ENCODE assay signal across 10 cellular contexts in genomic region chr12:71838661-71839060, GRCh38. TPM values are rescaled to one million over a fixed set of nuclear protein-coding genes. Genes with fewer than 3 reads are reported as not detected.
DNase-seq lines count a peak whose midpoint lies in the region; ATAC-seq, FAIRE-seq and TF ChIP-seq lines count a peak whose summit lies in the region.
"Had no signal": no experiment of that assay in that cellular context is flagged by ENCODE, and none has a peak within 500 bp of the region (broad histone marks: within the 10 kb centered on the region; RNA-seq: fewer than 3 reads in every experiment).

No MANE protein-coding gene starts in this region.

- no peaks in the 10 kb centered on the region for H4K20me1 ChIP-seq in K562 (replicated peaks; ENCODE audit: control insufficient read depth, insufficient read depth, low read length)

- no peak for DNase-seq in heart left ventricle
- DNase-seq in left cardiac atrium: no peak
- DNase-seq in K562 (ENCODE audit: extremely low read depth in 1 of 4, low spot score in 3 of 4): no peak
- no peak for DNase-seq in upper lobe of left lung
- no peak for DNase-seq in brain microvascular endothelial cell
- DNase-seq in epidermal melanocyte (ENCODE audit: insufficient read length, low spot score): no peak
- no peak for DNase-seq in dedifferentiated amniotic fluid mesenchymal stem cell (ENCODE audit: extremely low spot score)

- H3K27ac ChIP-seq in heart left ventricle (peak overlapping the region; percentile 83 to 99 (median 91)), K562 (ENCODE audit: extremely low read depth, low read depth, low read length) (no peak overlapping the region), upper lobe of left lung (peak overlapping the region; percentile 95 to 97 (median 96)), brain microvascular endothelial cell (no peak overlapping the region)

- CTCF ChIA-PET in K562 (lab: Yijun Ruan, JAX; ENCODE audit: low intra/inter-chr PET ratio): no interaction called here

- 0 out of 2 replicates have a peak overlapping the region, but pooled peaks have one; percentile 95 for H3K4me2 ChIP-seq in K562 (ENCODE audit: insufficient read depth, low read length)

- H3K79me2 ChIP-seq in K562 (ENCODE audit: control insufficient read depth, insufficient read depth, low read length): peaks cover 45% of the 10 kb centered on the region

- peak overlapping the region; percentile 96 for H2AFZ ChIP-seq in K562 (ENCODE audit: low read depth, low read length)

- in situ Hi-C loops in K562 (cut with MboI): no loop called here
- in situ Hi-C loops in brain microvascular endothelial cell (cut with HindIII; ENCODE audit: low pct_ligation_motif_present, low sequenced_read_pairs): no loop called here

- TF ChIP-seq EP300 in K562 (IDR thresholded peaks at IDR 0.05; ENCODE audit: low read length) (no peak), upper lobe of left lung (IDR thresholded peaks at IDR 0.05) (no peak)

- TF ChIP-seq POLR2A in heart left ventricle (IDR thresholded peaks at IDR 0.05) (no peak), K562 (conservative IDR thresholded peaks at IDR 0.05) (no peak), upper lobe of left lung (IDR thresholded peaks at IDR 0.05) (no peak)

- peak overlapping the region in 10 of 12 donors; percentile 64 to 94 (median 78) for H3K4me3 ChIP-seq in heart left ventricle
- H3K4me3 ChIP-seq in K562: no peak overlapping the region
- H3K4me3 ChIP-seq in mucosa of stomach (ENCODE audit: low read length): peak overlapping the region; percentile 84
- peak overlapping the region in 2 of 4 donors; percentile 73 to 74 for H3K4me3 ChIP-seq in upper lobe of left lung
- H3K4me3 ChIP-seq in brain microvascular endothelial cell (ENCODE audit: low read depth, low read length): no peak overlapping the region

- no peaks in the 10 kb centered on the region for H3K9me3 ChIP-seq in heart left ventricle
- no peaks in the 10 kb centered on the region; the same call in 1 of the 2 replicates for H3K9me3 ChIP-seq in K562 (replicated peaks; ENCODE audit: control insufficient read depth, insufficient read depth, low read depth, low read length)
- no peaks in the 10 kb centered on the region for H3K9me3 ChIP-seq in mucosa of stomach (ENCODE audit: control insufficient read depth, low read length)
- no peaks in the 10 kb centered on the region for H3K9me3 ChIP-seq in upper lobe of left lung
- H3K9me3 ChIP-seq: SJSA1 had no signal

- TF ChIP-seq CTCF in heart left ventricle (IDR thresholded peaks at IDR 0.05) (no peak), K562 (IDR thresholded peaks at IDR 0.05 in 2 of 3, conservative IDR thresholded peaks at IDR 0.05 in 1 of 3; ENCODE audit: insufficient read depth in 2 of 3, low read depth in 1 of 3, low read length in 3 of 3) (no peak), upper lobe of left lung (IDR thresholded peaks at IDR 0.05) (no peak), brain microvascular endothelial cell (IDR thresholded peaks at IDR 0.05; ENCODE audit: low read depth, low read length, missing control alignments) (no peak)

- H3K36me3 ChIP-seq in heart left ventricle (peaks cover 0 to 12% (median 0%) of the 10 kb centered on the region in 9 donors), K562 (ENCODE audit: control insufficient read depth, insufficient read depth, low read length) (peaks cover 12% of the 10 kb centered on the region; the same call in 2 of the 3 replicates), mucosa of stomach (ENCODE audit: control insufficient read depth, insufficient read depth, low read length) (no peaks in the 10 kb centered on the region), upper lobe of left lung (no peaks in the 10 kb centered on the region), brain microvascular endothelial cell (replicated peaks) (no peaks in the 10 kb centered on the region)
- H3K36me3 ChIP-seq: cardiac muscle cell had no signal

- POLR2A ChIA-PET in K562 (lab: Yijun Ruan, JAX): interaction anchor here (2.1 kb wide), 1 partner anchor 16 kb away, joined by 6 read pairs; no protein-coding TSS in a partner anchor

- H3K27me3 ChIP-seq in heart left ventricle (no peaks in the 10 kb centered on the region), K562 (ENCODE audit: control insufficient read depth in 2 of 2, insufficient read depth in 2 of 2, low read length in 2 of 2) (no peaks in the 10 kb centered on the region), mucosa of stomach (ENCODE audit: control insufficient read depth, insufficient read depth, low read length) (no peaks in the 10 kb centered on the region), upper lobe of left lung (no peaks in the 10 kb centered on the region), brain microvascular endothelial cell (replicated peaks) (no peaks in the 10 kb centered on the region)
- H3K27me3 ChIP-seq: SJSA1 had no signal

- intact Hi-C loops in heart left ventricle (cut with DNase I) (loop anchor here in 1 of 10 donors (5.0 kb wide), 1 partner anchor 56 kb away; no protein-coding TSS in a partner anchor), left cardiac atrium (cut with DNase I) (loop anchor here in 1 of 2 donors (10.0 kb wide), 1 partner anchor 54 kb away; no protein-coding TSS in a partner anchor), K562 (cut with micrococcal nuclease) (no loop called here)

- 94 to 96% (median 96%) methylated on average over 6 of the region's 6 CpGs for WGBS in heart left ventricle, 4 donors
- 97% methylated on average over 6 of the region's 6 CpGs for WGBS in K562 (ENCODE audit: insufficient coverage, low coverage, missing lambda C conversion rate)
- 96 to 97% methylated on average over 6 of the region's 6 CpGs for WGBS in upper lobe of left lung, 2 donors

- no peak for TF ChIP-seq RAD21 in K562 (CRISPR knock-in tag; conservative IDR thresholded peaks at IDR 0.05 in 1 of 2, IDR thresholded peaks at IDR 0.05 in 1 of 2)

- no peak for ATAC-seq in heart left ventricle
- ATAC-seq in left cardiac atrium: no peak
- no peak for ATAC-seq in K562
- ATAC-seq in upper lobe of left lung (ENCODE audit: low FRiP score in 2 of 2): no peak

- H3K9ac ChIP-seq in K562 (ENCODE audit: insufficient read depth in 1 of 2, low read depth in 2 of 2, low read length in 2 of 2) (no peak overlapping the region), mucosa of stomach (ENCODE audit: low read length) (peak overlapping the region; percentile 96)

- H3K4me1 ChIP-seq in heart left ventricle (peaks cover 2 to 36% (median 26%) of the 10 kb centered on the region in 12 donors), K562 (replicated peaks in 1 of 2; ENCODE audit: control insufficient read depth in 2 of 2, insufficient read depth in 2 of 2, low read length in 2 of 2) (peaks cover 10 to 13% of the 10 kb centered on the region in 2 experiments; a peak in 4 of 5 replicates), mucosa of stomach (ENCODE audit: control insufficient read depth, insufficient read depth, low read length) (peaks cover 6% of the 10 kb centered on the region), upper lobe of left lung (peaks cover 20 to 34% (median 31%) of the 10 kb centered on the region in 4 donors)

- H3K9me1 ChIP-seq in K562 (ENCODE audit: control insufficient read depth, insufficient read depth, low read length): no peaks in the 10 kb centered on the region

- no TSS peak for BruUV-seq in K562 (replicated peaks; lab: Mats Ljungman, UMichigan)

- no peak for FAIRE-seq in K562 (lab: Jason Lieb, UNC)

TF ChIP-seq in K562, 482 proteins besides CTCF, POLR2A, EP300 and RAD21 (continues in another document):
- no peak for TF ChIP-seq E2F5 (CRISPR knock-in tag; IDR thresholded peaks at IDR 0.05)
- 0 out of 2 replicates have a peak, but pooled peaks have one; percentile 0 for TF ChIP-seq BRD4 (IDR thresholded peaks at IDR 0.05)

RNA-seq across cellular contexts. Expression of gene TBC1D15, which starts 0.9 kb away (rescaled TPM):
- 10 to 100 TPM; 10.5 to 36.2 (median 24.9) TPM for total RNA-seq in heart left ventricle
- 10 to 100 TPM; 12.1 to 15.0 TPM for polyA plus RNA-seq in heart left ventricle
- 10 to 100 TPM; 23.3 to 29.0 TPM for total RNA-seq in left cardiac atrium
- total RNA-seq in K562 (2011; cell fraction: chromatin; rRNA removed; ENCODE audit: low replicate concordance): 16.1 and 86.7 TPM in 2 replicates
- 7.0 and 11.6 TPM in 2 replicates for total RNA-seq in K562 (2011; cell fraction: nucleolus; rRNA removed)
- total RNA-seq in K562 (2011; cell fraction: nucleoplasm; rRNA removed): 30.6 and 51.6 TPM in 2 replicates
- total RNA-seq in K562 (2014; rRNA removed): 13.5 and 14.9 TPM in 2 replicates
- 24.8 and 33.7 TPM in 2 replicates for total RNA-seq in K562 (2014; rRNA removed; fragmentation: Illumina TruSeq; extraction: Trizol)
- total RNA-seq in K562 (2015; rRNA removed; fragmentation: Illumina TruSeq; extraction: Trizol): 18.4 and 20.5 TPM in 2 replicates
- total RNA-seq in K562 (2021): 30.8 and 31.3 TPM in 2 replicates
- 44.4 and 52.0 TPM in 2 replicates for polyA plus RNA-seq in K562 (2011; rRNA removed)
- polyA plus RNA-seq in K562 (2011; cell fraction: cytosol; rRNA removed): 5.7 and 13.2 TPM in 2 replicates
- 24.0 and 45.1 TPM in 2 replicates for polyA plus RNA-seq in K562 (2011; cell fraction: nucleus; rRNA removed)
- polyA plus RNA-seq in K562 (2012): 30.2 and 31.5 TPM in 2 replicates
- polyA plus RNA-seq in K562 (2014; fragmentation: Illumina TruSeq; extraction: Trizol): 38.3 and 38.4 TPM in 2 replicates
- polyA plus RNA-seq in K562 (2014; fragmentation: Nextera tagmentation; extraction: Ambion mirVana): 10 to 100 TPM; 31.3 to 32.5 TPM
- 31.3 and 34.1 TPM in 2 replicates for polyA plus RNA-seq in K562 (2014; rRNA removed)
- 61.2 and 76.5 TPM in 2 replicates for polyA minus RNA-seq in K562 (2011; rRNA and poly(A)+ RNA removed)
- polyA minus RNA-seq in K562 (2011; cell fraction: cytosol; rRNA and poly(A)+ RNA removed): 13.4 and 18.0 TPM in 2 replicates
- polyA minus RNA-seq in K562 (2011; cell fraction: nucleus; rRNA and poly(A)+ RNA removed): 28.1 and 60.3 TPM in 2 replicates
- 10 to 100 TPM; 25.1 to 71.6 (median 44.3) TPM for total RNA-seq in upper lobe of left lung

Comparison
In these comparisons a context has a peak if more than half of its experiments do, and no peak if none do; other contexts are left out.
1. H3K27ac ChIP-seq: peak in heart left ventricle (12 of 12) and upper lobe of left lung (4 of 4); none in K562 (single experiment) and brain microvascular endothelial cell (single experiment).
2. H3K4me3 ChIP-seq: peak in heart left ventricle (10 of 12) and mucosa of stomach (single experiment); none in K562 (single experiment) and brain microvascular endothelial cell (single experiment).